In genomic region chr2:95052301-95052700, GRCh38 we compare ENCODE assay signal across 21 cellular contexts. TPM values are rescaled to one million over a fixed set of nuclear protein-coding genes. Genes with fewer than 3 reads are reported as not detected.
DNase-seq lines count a peak whose midpoint lies in the region; ATAC-seq and TF ChIP-seq lines count a peak whose summit lies in the region.
"Had no signal": no experiment of that assay in that cellular context is flagged by ENCODE, and none has a peak within 500 bp of the region (broad histone marks: within the 10 kb centered on the region; RNA-seq: fewer than 3 reads in every experiment).

No MANE protein-coding gene starts in this region.

- H3K9me2 ChIP-seq in PC-3 (replicated peaks; ENCODE audit: low read length) (no peaks in the 10 kb centered on the region), GM23338 (ENCODE audit: insufficient read depth) (no peaks in the 10 kb centered on the region), hepatocyte (replicated peaks; ENCODE audit: insufficient read depth) (no peaks in the 10 kb centered on the region)

- peak; percentile 56 for ATAC-seq in PC-3
- ATAC-seq in foreskin keratinocyte = peak; percentile 78
- ATAC-seq in GM23338 = no peak
- ATAC-seq: activated CD8-positive, alpha-beta memory T cell treated with anti-CD3 and anti-CD28 coated beads, Interleukin-2, amount 10 ng/mL, durations not matched to agents 7 days and 5 days; HepG2; left colon; pancreas; stimulated activated naive B cell treated with anti-CD40 and anti-IgM and Interleukin-4, amounts not matched to agents 10 μg/mL and 1 μg/mL and 100 μg/mL, for 72 hours had no signal

- H3K9me3 ChIP-seq in PC-3 (ENCODE audit: low read length) (no peaks in the 10 kb centered on the region), hepatocyte (ENCODE audit: low read depth) (no peaks in the 10 kb centered on the region)
- H3K9me3 ChIP-seq: pancreas had no signal

- POLR2A ChIA-PET in PC-3 (lab: Charles Lee; ENCODE audit: unreplicated experiment) = interaction anchor here (0.5 kb wide), 1 partner anchor 66 kb away, joined by 6 read pairs; no protein-coding TSS in a partner anchor

- no peaks in the 10 kb centered on the region for H3K27me3 Mint-ChIP-seq in activated CD4-positive, alpha-beta T cell treated with anti-CD3 and anti-CD28 coated beads, Interleukin-2, amount 10 ng/mL, durations not matched to agents 24 days and 14 days
- H3K27me3 Mint-ChIP-seq in GM23338 (ENCODE audit: insufficient read depth, low read depth, poor library complexity) = peaks cover 5% of the 10 kb centered on the region
- H3K27me3 Mint-ChIP-seq: activated CD8-positive, alpha-beta memory T cell treated with anti-CD3 and anti-CD28 coated beads, Interleukin-2, amount 10 ng/mL, durations not matched to agents 7 days and 5 days had no signal

- H3K36me3 Mint-ChIP-seq in activated CD4-positive, alpha-beta T cell treated with anti-CD3 and anti-CD28 coated beads, Interleukin-2, amount 10 ng/mL, durations not matched to agents 24 days and 14 days (ENCODE audit: low read depth) = peaks cover 59% of the 10 kb centered on the region
- H3K36me3 Mint-ChIP-seq in GM23338 (ENCODE audit: low read depth) = no peaks in the 10 kb centered on the region
- H3K36me3 Mint-ChIP-seq: stimulated activated naive B cell treated with anti-CD40 and anti-IgM and Interleukin-4, amounts not matched to agents 10 μg/mL and 1 μg/mL and 100 μg/mL, for 72 hours had no signal

- H3K27me3 ChIP-seq in PC-3 (ENCODE audit: low read length) (no peaks in the 10 kb centered on the region), foreskin keratinocyte (peaks cover 32% of the 10 kb centered on the region), GM23338 (ENCODE audit: insufficient read depth) (no peaks in the 10 kb centered on the region), hepatocyte (no peaks in the 10 kb centered on the region)
- H3K27me3 ChIP-seq: pancreas had no signal

- H3K27ac Mint-ChIP-seq in activated CD4-positive, alpha-beta T cell treated with anti-CD3 and anti-CD28 coated beads, Interleukin-2, amount 10 ng/mL, durations not matched to agents 24 days and 14 days = peak overlapping the region; percentile 89
- H3K27ac Mint-ChIP-seq in GM23338 = no peak overlapping the region
- H3K27ac Mint-ChIP-seq: activated CD8-positive, alpha-beta memory T cell treated with anti-CD3 and anti-CD28 coated beads, Interleukin-2, amount 10 ng/mL, durations not matched to agents 7 days and 5 days; dendritic cell treated with granulocyte-macrophage colony-stimulating factor and Interleukin-4, amounts not matched to agents 40 ng/mL and 50 ng/mL, for 4 days; stimulated activated naive B cell treated with anti-CD40 and anti-IgM and Interleukin-4, amounts not matched to agents 10 μg/mL and 1 μg/mL and 100 μg/mL, for 72 hours had no signal

- H3K79me2 ChIP-seq in PC-3 (ENCODE audit: low read length) (no peaks in the 10 kb centered on the region), GM23338 (replicated peaks; ENCODE audit: insufficient read depth) (no peaks in the 10 kb centered on the region), hepatocyte (no peaks in the 10 kb centered on the region)

- H3K27ac ChIP-seq in PC-3 (ENCODE audit: low read length) (peak overlapping the region; percentile 51), foreskin keratinocyte (no peak overlapping the region), substantia nigra (ENCODE audit: low read depth, low read length, poor library complexity, severe bottlenecking) (peak overlapping the region; percentile 64), GM23338 (ENCODE audit: low read depth) (no peak overlapping the region), hepatocyte (no peak overlapping the region)
- H3K27ac ChIP-seq: pancreas had no signal

- H3K9me3 Mint-ChIP-seq in activated CD4-positive, alpha-beta T cell treated with anti-CD3 and anti-CD28 coated beads, Interleukin-2, amount 10 ng/mL, durations not matched to agents 24 days and 14 days = no peaks in the 10 kb centered on the region
- no peaks in the 10 kb centered on the region for H3K9me3 Mint-ChIP-seq in GM23338
- H3K9me3 Mint-ChIP-seq: dendritic cell treated with granulocyte-macrophage colony-stimulating factor and Interleukin-4, amounts not matched to agents 40 ng/mL and 50 ng/mL, for 4 days; stimulated activated naive B cell treated with anti-CD40 and anti-IgM and Interleukin-4, amounts not matched to agents 10 μg/mL and 1 μg/mL and 100 μg/mL, for 72 hours had no signal

- WGBS in hepatocyte (ENCODE audit: low lambda C conversion rate, missing lambda C conversion rate) = 76% methylated on average over 6 of the region's 6 CpGs

- H3K4me3 ChIP-seq in PC-3 (ENCODE audit: low read length) (no peak overlapping the region), GM23338 (no peak overlapping the region), hepatocyte (no peak overlapping the region)
- H3K4me3 ChIP-seq: pancreas, smooth muscle cell had no signal

- H3F3A ChIP-seq in PC-3 (ENCODE audit: low read length, unreplicated experiment) = no peaks in the 10 kb centered on the region
- H3F3A ChIP-seq in GM23338 (replicated peaks; ENCODE audit: low read depth) = no peaks in the 10 kb centered on the region

- H4K20me1 ChIP-seq in PC-3 (ENCODE audit: low read length) (no peaks in the 10 kb centered on the region), GM23338 (replicated peaks; ENCODE audit: insufficient read depth) (no peaks in the 10 kb centered on the region), hepatocyte (ENCODE audit: insufficient read depth, poor library complexity, severe bottlenecking) (no peaks in the 10 kb centered on the region)

- intact Hi-C loops in activated CD4-positive, alpha-beta T cell treated with anti-CD3 and anti-CD28 coated beads, Interleukin-2, amount 10 ng/mL, durations not matched to agents 24 days and 14 days (cut with micrococcal nuclease) = no loop called here
- intact Hi-C loops in PC-3 (cut with micrococcal nuclease) = no loop called here

- H3K36me3 ChIP-seq in PC-3 (ENCODE audit: low read depth, low read length) (no peaks in the 10 kb centered on the region), GM23338 (ENCODE audit: insufficient read depth) (no peaks in the 10 kb centered on the region), hepatocyte (replicated peaks; ENCODE audit: insufficient read depth, low read depth) (no peaks in the 10 kb centered on the region)
- H3K36me3 ChIP-seq: pancreas had no signal

- H3K9ac ChIP-seq in PC-3 (ENCODE audit: low read length) = no peak overlapping the region

- CTCF ChIA-PET in PC-3 (lab: Charles Lee) = no interaction called here

- H2AFZ ChIP-seq in PC-3 (ENCODE audit: low read length) (no peak overlapping the region), GM23338 (no peak overlapping the region), hepatocyte (no peak overlapping the region)

- no TSS peak for BruUV-seq in PC-3 (replicated peaks; lab: Mats Ljungman, UMichigan)

- no peak for DNase-seq in activated CD4-positive, alpha-beta T cell treated with anti-CD3 and anti-CD28 coated beads, Interleukin-2, amount 10 ng/mL, durations not matched to agents 24 days and 14 days
- no peak for DNase-seq in activated CD4-positive, alpha-beta T cell treated with anti-CD3 and anti-CD28 coated beads for 1 hour
- DNase-seq in PC-3 = peak; percentile 95
- DNase-seq in foreskin keratinocyte = peak; percentile 52 to 78
- DNase-seq in substantia nigra (lab: John Stamatoyannopoulos, UW) = no peak
- DNase-seq in GM23338 (ENCODE audit: low spot score) = no peak
- no peak for DNase-seq in hepatocyte (ENCODE audit: low spot score)
- DNase-seq in NCI-H1436 (lab: John Stamatoyannopoulos, UW) = no peak
- DNase-seq: activated CD4-positive, CD25-positive, alpha-beta regulatory T cell treated with anti-CD3 and anti-CD28 coated beads, Interleukin-2, amount 50 U/mL, for 72 hours; activated CD8-positive, alpha-beta memory T cell treated with anti-CD3 and anti-CD28 coated beads, Interleukin-2, amount 10 ng/mL, durations not matched to agents 7 days and 5 days; EL; hippocampal formation; left colon; NK-92 treated with Interleukin-12 subunit alpha and Interleukin-12 subunit beta, amount 100 ng/mL, for 24 hours; pancreas; SHP77 treated with DMSO at 0.1 percent for 48 hours; stimulated activated naive B cell treated with anti-CD40 and anti-IgM and Interleukin-4, amounts not matched to agents 10 μg/mL and 1 μg/mL and 100 μg/mL, for 72 hours had no signal

- no peak overlapping the region for H3K4me3 Mint-ChIP-seq in activated CD4-positive, alpha-beta T cell treated with anti-CD3 and anti-CD28 coated beads, Interleukin-2, amount 10 ng/mL, durations not matched to agents 24 days and 14 days
- H3K4me3 Mint-ChIP-seq in GM23338 = no peak overlapping the region
- H3K4me3 Mint-ChIP-seq: activated CD8-positive, alpha-beta memory T cell treated with anti-CD3 and anti-CD28 coated beads, Interleukin-2, amount 10 ng/mL, durations not matched to agents 7 days and 5 days; dendritic cell treated with granulocyte-macrophage colony-stimulating factor and Interleukin-4, amounts not matched to agents 40 ng/mL and 50 ng/mL, for 4 days; stimulated activated naive B cell treated with anti-CD40 and anti-IgM and Interleukin-4, amounts not matched to agents 10 μg/mL and 1 μg/mL and 100 μg/mL, for 72 hours had no signal

- H3K4me1 ChIP-seq in PC-3 (ENCODE audit: insufficient read depth, low read length) (peaks cover 43% of the 10 kb centered on the region), foreskin keratinocyte (no peaks in the 10 kb centered on the region), GM23338 (ENCODE audit: insufficient read depth) (no peaks in the 10 kb centered on the region), hepatocyte (ENCODE audit: insufficient read depth) (no peaks in the 10 kb centered on the region)
- H3K4me1 ChIP-seq: pancreas had no signal

- H3K4me2 ChIP-seq in PC-3 (ENCODE audit: low read length) = peak overlapping the region; percentile 8
- no peak overlapping the region for H3K4me2 ChIP-seq in GM23338
- no peak overlapping the region for H3K4me2 ChIP-seq in hepatocyte
- H3K4me2 ChIP-seq: smooth muscle cell had no signal

- H3K4me1 Mint-ChIP-seq in activated CD4-positive, alpha-beta T cell treated with anti-CD3 and anti-CD28 coated beads, Interleukin-2, amount 10 ng/mL, durations not matched to agents 24 days and 14 days = peaks cover 72% of the 10 kb centered on the region
- peaks cover 2% of the 10 kb centered on the region; the same call in 2 of the 3 replicates for H3K4me1 Mint-ChIP-seq in GM23338

- no peak for TF ChIP-seq CTCF in PC-3 (conservative IDR thresholded peaks at IDR 0.05; ENCODE audit: low read depth, low read length)
- TF ChIP-seq CTCF in foreskin keratinocyte (conservative IDR thresholded peaks at IDR 0.05) = no peak
- TF ChIP-seq CTCF in GM23338 (conservative IDR thresholded peaks at IDR 0.05; ENCODE audit: low read depth in 2 of 2) = no peak
- TF ChIP-seq CTCF in hepatocyte (IDR thresholded peaks at IDR 0.05; ENCODE audit: poor library complexity) = no peak

RNA-seq across cellular contexts. Expression of gene MAL, which starts 26.8 kb away (rescaled TPM):
- total RNA-seq in activated CD4-positive, alpha-beta T cell treated with anti-CD3 and anti-CD28 coated beads, Interleukin-2, amount 10 ng/mL, durations not matched to agents 24 days and 14 days = 166 and 167 TPM in 2 replicates
- 0.63 and 1.6 TPM in 2 replicates for total RNA-seq in PC-3 (2014; rRNA removed)
- not detected in 2 replicates for total RNA-seq in foreskin keratinocyte
- polyA plus RNA-seq in foreskin keratinocyte = not detected in 2 replicates
- 0.24 and 2.6 TPM in 2 replicates for total RNA-seq in GM23338 (2014; rRNA removed; shearing (Covaris generic))
- polyA plus RNA-seq in GM23338 (2016; fragmentation: Nextera tagmentation; extraction: Ambion mirVana) = 0.31 TPM in 1 of 2 replicates, not detected in the other
- total RNA-seq in hepatocyte = 1.4 TPM in 1 of 2 replicates, not detected in the other
- not detected in 2 replicates for polyA plus RNA-seq in hepatocyte
- total RNA-seq: fibroblast of lung, HepG2, smooth muscle cell had no signal
- polyA plus RNA-seq: fibroblast of lung, HepG2, smooth muscle cell had no signal

Comparison
In these comparisons a context has a peak if more than half of its experiments do, and no peak if none do; other contexts are left out.
1. DNase-seq: peak in PC-3 (single experiment) and foreskin keratinocyte (2 of 2); none in activated CD4-positive, alpha-beta T cell treated with anti-CD3 and anti-CD28 coated beads, Interleukin-2, amount 10 ng/mL, durations not matched to agents 24 days and 14 days (single experiment), activated CD4-positive, alpha-beta T cell treated with anti-CD3 and anti-CD28 coated beads for 1 hour (single experiment), substantia nigra (0 of 49), GM23338 (single experiment), hepatocyte (single experiment) and NCI-H1436 (single experiment).
2. H3K27ac ChIP-seq: peak in PC-3 (single experiment) and substantia nigra (single experiment); none in foreskin keratinocyte (single experiment), GM23338 (single experiment) and hepatocyte (single experiment).
3. RNA of gene MAL, which starts 26.8 kb away (total RNA-seq): 166 to 167 TPM in activated CD4-positive, alpha-beta T cell treated with anti-CD3 and anti-CD28 coated beads, Interleukin-2, amount 10 ng/mL, durations not matched to agents 24 days and 14 days; 0.63 to 1.6 TPM in PC-3, 1.4 TPM in hepatocyte, 0.24 to 2.6 TPM in GM23338 and not detected in foreskin keratinocyte; every median in the first group is over 10 times any median in the second.